ENCODE assay signal across 6 cellular contexts in genomic region chr1:171872430-171872829, GRCh38.
"Had no signal": no experiment of that assay in that cellular context is flagged by ENCODE, and none has a peak within 500 bp of the region (broad histone marks: within the 10 kb centered on the region; RNA-seq: fewer than 3 reads in every experiment).

No MANE protein-coding gene starts in this region.

- ATAC-seq: K562 had no signal

- DNase-seq: GOT3, H7, HCEC 1CT, IMR-90, KG1 had no signal

- H3K4me3 ChIP-seq: K562 had no signal
